In the genomic region with DNA sequence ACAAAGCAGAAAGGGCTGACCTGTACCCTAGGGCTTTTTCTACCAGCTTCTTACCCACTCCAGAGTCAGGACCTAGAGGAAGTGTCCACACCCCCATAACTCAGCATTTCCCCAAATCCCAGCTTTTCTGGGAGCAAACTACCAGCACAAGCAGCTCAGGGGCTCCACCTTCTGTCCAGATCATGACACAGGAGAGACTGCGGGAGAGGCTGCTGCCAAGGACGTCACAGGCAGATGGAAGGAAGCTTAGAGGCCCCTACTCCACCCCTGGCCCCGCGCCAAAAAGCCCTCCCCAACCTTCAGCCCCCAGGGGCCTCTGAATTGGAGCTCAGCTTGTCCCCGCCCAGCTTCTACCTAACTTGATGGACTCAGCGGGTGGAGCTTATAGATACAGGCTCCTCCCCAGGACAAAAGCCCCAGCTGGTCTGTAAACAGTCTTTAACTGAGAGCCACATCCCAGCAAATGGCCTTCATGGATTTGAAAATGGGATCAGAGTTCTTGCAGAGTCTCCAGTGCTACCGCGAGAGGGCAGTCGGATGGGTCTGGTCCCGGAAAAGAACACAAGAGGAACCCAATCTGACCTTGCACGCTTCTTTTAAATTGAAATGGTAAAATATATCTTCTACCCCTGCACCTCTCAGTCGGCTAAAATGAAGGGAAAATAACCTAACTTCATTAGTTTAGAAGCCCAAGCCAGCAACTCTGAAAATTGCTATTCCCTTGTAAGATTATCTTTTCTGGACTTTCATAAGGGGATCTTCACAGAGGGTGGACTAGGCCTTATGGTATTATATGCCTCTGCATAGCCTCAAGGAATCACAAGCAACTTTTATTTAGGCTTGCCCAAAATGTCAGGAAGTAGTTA, we compare ENCODE assay signal across 8 cellular contexts. TPM values are rescaled to one million over a fixed set of nuclear protein-coding genes. Genes with fewer than 3 reads are reported as not detected.
DNase-seq lines count a peak whose midpoint lies in the region; FAIRE-seq and TF ChIP-seq lines count a peak whose summit lies in the region.

No MANE protein-coding gene starts in this region.

- DNase-seq in Caco-2 (peak; percentile 98 to 99), GM20000 (ENCODE audit: low spot score) (peak; percentile 92), HT-29 (ENCODE audit: low spot score) (peak; percentile 99), NOMO-1 treated with DMSO at 0.1 percent for 48 hours (lab: John Stamatoyannopoulos, UW; ENCODE audit: unreplicated experiment) (peak; percentile 99), mesothelial cell of epicardium (ENCODE audit: low spot score in 2 of 2, unreplicated experiment in 2 of 2) (peak; percentile 100)
- DNase-seq in activated CD8-positive, alpha-beta memory T cell treated with anti-CD3 and anti-CD28 coated beads, Interleukin-2, amount 50 U/mL, for 24 hours (ENCODE audit: extremely low read depth) = peak; percentile 81
- peak; percentile 81 to 90 for DNase-seq in stimulated activated CD8-positive, alpha-beta memory T cell treated with anti-CD3 and anti-CD28 coated beads, Interleukin-2, amount 100 ng/mL, for 1 hour (ENCODE audit: low read depth in 2 of 2)

- POLR2A ChIA-PET in Caco-2 (lab: Charles Lee) = interaction anchor here (0.5 to 1.6 kb wide), 11 partner anchors 8 to 381 kb away, joined by 3 to 43 read pairs (median 5); a partner anchor contains a TSS

- intact Hi-C loops in Caco-2 (cut with micrococcal nuclease; ENCODE audit: unreplicated experiment) = loop anchor here (1.0 to 5.0 kb wide), 6 partner anchors 9 to 665 kb away; a partner anchor contains a TSS

- no peaks in the 10 kb centered on the region for H3K9me3 ChIP-seq in Caco-2

- H3K36me3 ChIP-seq in Caco-2 (ENCODE audit: control insufficient read depth, insufficient read depth, low read length) = no peaks in the 10 kb centered on the region

- H3K4me1 ChIP-seq in Caco-2 = peaks cover 23% of the 10 kb centered on the region

- H3K36me3 Mint-ChIP-seq in Caco-2 (ENCODE audit: insufficient read depth, unreplicated experiment) = peaks cover 86% of the 10 kb centered on the region
- H3K36me3 Mint-ChIP-seq in mesothelial cell of epicardium = peaks cover 16% of the 10 kb centered on the region

- peak; percentile 93 for FAIRE-seq in endometrium (lab: Jason Lieb, UNC)

- peak overlapping the region; percentile 92 for H3K27ac Mint-ChIP-seq in Caco-2 (ENCODE audit: unreplicated experiment)
- H3K27ac Mint-ChIP-seq in mesothelial cell of epicardium = peak overlapping the region; percentile 98

- H3K4me1 Mint-ChIP-seq in Caco-2 (ENCODE audit: low read depth, unreplicated experiment) (peaks cover 6% of the 10 kb centered on the region), mesothelial cell of epicardium (peaks cover 50% of the 10 kb centered on the region)

- CTCF ChIA-PET in Caco-2 (lab: Charles Lee) = interaction anchor here (0.6 to 2.1 kb wide), 41 partner anchors 8 to 590 kb away, joined by 3 to 21 read pairs (median 4); a partner anchor contains a TSS

- H3K4me3 Mint-ChIP-seq in Caco-2 (ENCODE audit: unreplicated experiment) (peak overlapping the region; percentile 98), mesothelial cell of epicardium (peak overlapping the region; percentile 88)

- TSS peak; percentile 49 for BruUV-seq in Caco-2 (replicated peaks; lab: Mats Ljungman, UMichigan)

- TF ChIP-seq CTCF in Caco-2 (IDR thresholded peaks at IDR 0.05; ENCODE audit: insufficient read depth in 1 of 2, low read depth in 1 of 2, low read length in 1 of 2, severe bottlenecking in 1 of 2, unreplicated experiment in 1 of 2) = peak; percentile 57 to 80
- TF ChIP-seq CTCF in GM20000 (IDR thresholded peaks at IDR 0.05; ENCODE audit: extremely low read depth, missing control alignments) = peak; percentile 69
- peak; percentile 39 for TF ChIP-seq CTCF in mesothelial cell of epicardium (IDR thresholded peaks at IDR 0.05; ENCODE audit: unreplicated experiment)

- H3K9me3 Mint-ChIP-seq in Caco-2 (ENCODE audit: unreplicated experiment) = no peaks in the 10 kb centered on the region
- no peaks in the 10 kb centered on the region for H3K9me3 Mint-ChIP-seq in mesothelial cell of epicardium

- peak overlapping the region; percentile 85 for H3K4me3 ChIP-seq in Caco-2 (ENCODE audit: low read depth, low read length)

- no peaks in the 10 kb centered on the region for H3K27me3 Mint-ChIP-seq in Caco-2 (ENCODE audit: insufficient read depth, unreplicated experiment)
- H3K27me3 Mint-ChIP-seq in mesothelial cell of epicardium (ENCODE audit: low read depth) = no peaks in the 10 kb centered on the region

- H3K27me3 ChIP-seq in Caco-2 (replicated peaks; ENCODE audit: control insufficient read depth, insufficient read depth, low read length) = no peaks in the 10 kb centered on the region

RNA-seq across cellular contexts. Expression of a gene that starts 6.8 kb away (rescaled TPM):
- total RNA-seq in Caco-2 (2022) (97.2 and 104 TPM in 2 replicates), mesothelial cell of epicardium (99.4 to 107 TPM (median 105 TPM) in 3 replicates)
- total RNA-seq in HT-29 (2014; rRNA removed; shearing (Covaris generic)) = 43.3 and 47.1 TPM in 2 replicates

RNA-seq across cellular contexts. Expression of a gene that starts 8.9 kb away (rescaled TPM):
- total RNA-seq in Caco-2 (2022) (740 and 781 TPM in 2 replicates), mesothelial cell of epicardium (361 to 391 TPM (median 387 TPM) in 3 replicates)
- total RNA-seq in HT-29 (2014; rRNA removed; shearing (Covaris generic)) = 397 and 447 TPM in 2 replicates

RNA-seq across cellular contexts. Expression of a gene that starts 51.2 kb away (rescaled TPM):
- total RNA-seq in Caco-2 (2022) = 241 and 242 TPM in 2 replicates
- 80.2 and 83.4 TPM in 2 replicates for total RNA-seq in HT-29 (2014; rRNA removed; shearing (Covaris generic))
- total RNA-seq in mesothelial cell of epicardium = 155 to 161 TPM (median 157 TPM) in 3 replicates

Comparison
In these comparisons a context has a peak if more than half of its experiments do, and no peak if none do; other contexts are left out.
1. Peak in every context shown above with its lines: DNase-seq and H3K4me3 ChIP-seq.